ENCODE assay signal across 20 cellular contexts in the genomic region with DNA sequence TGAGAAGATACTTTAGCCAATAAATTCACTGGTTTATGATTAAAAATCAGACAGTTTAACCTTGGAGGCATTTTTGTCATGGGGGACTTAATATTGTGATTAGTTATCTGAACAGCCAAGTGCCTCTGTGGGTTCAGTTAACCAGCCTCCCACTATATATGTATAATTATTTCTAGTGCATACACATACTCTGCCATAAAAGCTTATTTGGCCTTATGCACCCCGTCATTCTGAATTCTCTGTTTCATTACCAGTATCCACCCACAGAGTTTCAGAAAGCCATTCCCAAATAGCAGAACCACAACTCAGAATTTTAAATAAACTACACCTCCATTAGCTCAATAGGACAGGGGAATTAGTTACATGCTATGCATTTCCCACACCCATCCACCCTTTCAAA.
DNase-seq lines count a peak whose midpoint lies in the region; ATAC-seq, FAIRE-seq and TF ChIP-seq lines count a peak whose summit lies in the region.
"Had no signal": no experiment of that assay in that cellular context is flagged by ENCODE, and none has a peak within 500 bp of the region (broad histone marks: within the 10 kb centered on the region; RNA-seq: fewer than 3 reads in every experiment).

No MANE protein-coding gene starts in this region.

- peak overlapping the region; percentile 16 for H3K4me2 ChIP-seq in OCI-LY3 (ENCODE audit: low read length)
- H3K4me2 ChIP-seq: GM23338 had no signal

- H3K4me3 ChIP-seq in OCI-LY3 (ENCODE audit: low read length) (no peak overlapping the region), colonic mucosa (no peak overlapping the region)
- H3K4me3 ChIP-seq: GM23338, K562 had no signal

- H4K20me1 ChIP-seq in OCI-LY3 (ENCODE audit: insufficient read depth, low read length), result peaks cover 7% of the 10 kb centered on the region; the same call in 1 of the 2 replicates

- H3K4me1 ChIP-seq in OCI-LY3 (ENCODE audit: low read length) (peaks cover 55% of the 10 kb centered on the region), colonic mucosa (no peaks in the 10 kb centered on the region)

- FAIRE-seq in GM12891 (lab: Jason Lieb, UNC), result no peak
- FAIRE-seq: G401.6, GM18507, K562 had no signal

- no peak overlapping the region for H2AFZ ChIP-seq in OCI-LY3 (ENCODE audit: low read depth, low read length)
- H2AFZ ChIP-seq: GM23338 had no signal

- intact Hi-C loops in colonic mucosa (cut with DNase I), result no loop called here
- intact Hi-C loops in activated CD4-positive, alpha-beta T cell treated with anti-CD3 and anti-CD28 coated beads, Interleukin-2, amount 10 ng/mL, durations not matched to agents 24 days and 14 days (cut with micrococcal nuclease), result no loop called here

- no peaks in the 10 kb centered on the region for H3K27me3 Mint-ChIP-seq in activated CD4-positive, alpha-beta T cell treated with anti-CD3 and anti-CD28 coated beads, Interleukin-2, amount 10 ng/mL, durations not matched to agents 24 days and 14 days
- H3K27me3 Mint-ChIP-seq: B cell; CD4-positive, alpha-beta T cell had no signal

- H3K27ac Mint-ChIP-seq in activated CD4-positive, alpha-beta T cell treated with anti-CD3 and anti-CD28 coated beads, Interleukin-2, amount 10 ng/mL, durations not matched to agents 24 days and 14 days, result no peak overlapping the region
- H3K27ac Mint-ChIP-seq: B cell; CD4-positive, alpha-beta T cell; GM23338 had no signal

- H3K36me3 ChIP-seq in OCI-LY3 (replicated peaks; ENCODE audit: low read depth, low read length) (no peaks in the 10 kb centered on the region), colonic mucosa (no peaks in the 10 kb centered on the region)

- ATAC-seq in GM19395 (IDR thresholded peaks at IDR 0.05; ENCODE audit: unreplicated experiment) (peak; percentile 67), HG02610 (IDR thresholded peaks at IDR 0.05; ENCODE audit: unreplicated experiment) (peak; percentile 68), HG03097 (IDR thresholded peaks at IDR 0.05; ENCODE audit: low FRiP score, unreplicated experiment) (no peak), HG03378 (IDR thresholded peaks at IDR 0.05; ENCODE audit: unreplicated experiment) (no peak)
- ATAC-seq: GM23338, K562 had no signal

- TF ChIP-seq CTCF in OCI-LY3 (IDR thresholded peaks at IDR 0.05; ENCODE audit: low read depth, low read length) (no peak), colonic mucosa (IDR thresholded peaks at IDR 0.05) (no peak)

- H3K9me3 ChIP-seq in OCI-LY3 (ENCODE audit: insufficient read depth, low read length) (no peaks in the 10 kb centered on the region), colonic mucosa (no peaks in the 10 kb centered on the region)

- H3K9ac ChIP-seq in OCI-LY3 (ENCODE audit: low read length) (no peak overlapping the region), colonic mucosa (ENCODE audit: low read depth in 2 of 2, low read length in 2 of 2) (no peak overlapping the region)

- peaks cover 13% of the 10 kb centered on the region for H3K4me1 Mint-ChIP-seq in activated CD4-positive, alpha-beta T cell treated with anti-CD3 and anti-CD28 coated beads, Interleukin-2, amount 10 ng/mL, durations not matched to agents 24 days and 14 days

- H3K4me3 Mint-ChIP-seq in activated CD4-positive, alpha-beta T cell treated with anti-CD3 and anti-CD28 coated beads, Interleukin-2, amount 10 ng/mL, durations not matched to agents 24 days and 14 days, result no peak overlapping the region
- H3K4me3 Mint-ChIP-seq: B cell; CD4-positive, alpha-beta T cell; GM23338 had no signal

- peaks cover 3% of the 10 kb centered on the region for H3K9me3 Mint-ChIP-seq in activated CD4-positive, alpha-beta T cell treated with anti-CD3 and anti-CD28 coated beads, Interleukin-2, amount 10 ng/mL, durations not matched to agents 24 days and 14 days
- H3K9me3 Mint-ChIP-seq: CD4-positive, alpha-beta T cell; GM23338 had no signal

- H3K36me3 Mint-ChIP-seq in activated CD4-positive, alpha-beta T cell treated with anti-CD3 and anti-CD28 coated beads, Interleukin-2, amount 10 ng/mL, durations not matched to agents 24 days and 14 days (ENCODE audit: low read depth), result peaks cover 6% of the 10 kb centered on the region

- no peaks in the 10 kb centered on the region for H3K79me2 ChIP-seq in OCI-LY3 (ENCODE audit: low read length)

- TF ChIP-seq POLR2A in GM12891 (IDR thresholded peaks at IDR 0.05; ENCODE audit: low read depth, low read length), result no peak

- DNase-seq in GM12891 (ENCODE audit: insufficient read length, low spot score) (peak; percentile 5), colonic mucosa (no peak)
- DNase-seq in activated CD4-positive, alpha-beta T cell treated with anti-CD3 and anti-CD28 coated beads, Interleukin-2, amount 10 ng/mL, durations not matched to agents 24 days and 14 days, result no peak
- DNase-seq: ACHN; C1 segment of cervical spinal cord; CD4-positive, alpha-beta T cell; DMS79 treated with DMSO at 0.1 percent for 48 hours; EL; H7; Kasumi-1 had no signal

- H3K27me3 ChIP-seq in OCI-LY3 (ENCODE audit: low read depth, low read length) (no peaks in the 10 kb centered on the region), colonic mucosa (no peaks in the 10 kb centered on the region)

- H3K27ac ChIP-seq in OCI-LY3 (ENCODE audit: low read length), result no peak overlapping the region
- no peak overlapping the region for H3K27ac ChIP-seq in colonic mucosa

TF ChIP-seq in GM12891, 5 proteins besides CTCF, POLR2A, EP300 and RAD21:
- TF ChIP-seq TAF1 (IDR thresholded peaks at IDR 0.05; ENCODE audit: low read depth, low read length) (no peak), SPI1 (IDR thresholded peaks at IDR 0.05; ENCODE audit: low read depth, low read length) (no peak), POU2F2 (IDR thresholded peaks at IDR 0.05; ENCODE audit: low read depth, low read length) (no peak), PAX5 (IDR thresholded peaks at IDR 0.05; ENCODE audit: insufficient read depth, low read length, severe bottlenecking) (no peak), POLR2AphosphoS5 (IDR thresholded peaks at IDR 0.05; ENCODE audit: low read depth, low read length) (no peak)
TF ChIP-seq in GM12891: peak in this region for 0.

Comparison
In these comparisons a context has a peak if more than half of its experiments do, and no peak if none do; other contexts are left out.
1. ATAC-seq: peak in GM19395 (single experiment) and HG02610 (single experiment); none in HG03097 (single experiment) and HG03378 (single experiment).